In genomic region chr17:43660262-43660661, GRCh38 we compare ENCODE assay signal across 1 cellular context.
TF ChIP-seq lines count a peak whose summit lies in the region.

No MANE protein-coding gene starts in this region.

TF ChIP-seq in HEK293, 187 proteins besides CTCF, POLR2A, EP300 and RAD21 (continued from another document):
- TF ChIP-seq ZNF600 (tag by site-specific recombination; IDR thresholded peaks at IDR 0.05) (0 out of 2 replicates have a peak, but pooled peaks have one; percentile 6), HOXC10 (CRISPR knock-in tag; IDR thresholded peaks at IDR 0.05) (no peak), ZNF140 (tag by site-specific recombination; IDR thresholded peaks at IDR 0.05) (no peak), ZNF223 (tag by site-specific recombination; IDR thresholded peaks at IDR 0.05) (no peak), ZNF24 (tag by site-specific recombination; IDR thresholded peaks at IDR 0.05) (no peak), ZNF561 (tag by site-specific recombination; IDR thresholded peaks at IDR 0.05; ENCODE audit: borderline replicate concordance) (no peak), ZSCAN5A (tag by site-specific recombination; IDR thresholded peaks at IDR 0.05) (no peak), ZFP41 (tag by site-specific recombination; IDR thresholded peaks at IDR 0.05; ENCODE audit: borderline replicate concordance) (no peak), ZNF175 (tag by site-specific recombination; IDR thresholded peaks at IDR 0.05) (no peak), WT1 (tag by site-specific recombination; IDR thresholded peaks at IDR 0.05) (no peak), ZNF214 (tag by site-specific recombination; IDR thresholded peaks at IDR 0.05; ENCODE audit: borderline replicate concordance) (no peak), ZBTB17 (tag by site-specific recombination; IDR thresholded peaks at IDR 0.05) (no peak), ZIC2 (tag by site-specific recombination; IDR thresholded peaks at IDR 0.05) (peak; percentile 59), ZNF571 (tag by site-specific recombination; IDR thresholded peaks at IDR 0.05) (no peak), PBX3 (CRISPR knock-in tag; IDR thresholded peaks at IDR 0.05) (0 out of 2 replicates have a peak, but pooled peaks have one; percentile 8), GLIS1 (tag by site-specific recombination; IDR thresholded peaks at IDR 0.05) (peak; percentile 89), ZNF544 (tag by site-specific recombination; IDR thresholded peaks at IDR 0.05) (no peak), ELK4 (IDR thresholded peaks at IDR 0.05; ENCODE audit: borderline replicate concordance, low read depth, low read length) (no peak), ZNF362 (tag by site-specific recombination; IDR thresholded peaks at IDR 0.05) (no peak), ZNF677 (tag by site-specific recombination; IDR thresholded peaks at IDR 0.05) (no peak), ZBTB20 (tag by site-specific recombination; IDR thresholded peaks at IDR 0.05) (no peak)
